Comparison of ENCODE assay signal across 8 cellular contexts in the genomic region with DNA sequence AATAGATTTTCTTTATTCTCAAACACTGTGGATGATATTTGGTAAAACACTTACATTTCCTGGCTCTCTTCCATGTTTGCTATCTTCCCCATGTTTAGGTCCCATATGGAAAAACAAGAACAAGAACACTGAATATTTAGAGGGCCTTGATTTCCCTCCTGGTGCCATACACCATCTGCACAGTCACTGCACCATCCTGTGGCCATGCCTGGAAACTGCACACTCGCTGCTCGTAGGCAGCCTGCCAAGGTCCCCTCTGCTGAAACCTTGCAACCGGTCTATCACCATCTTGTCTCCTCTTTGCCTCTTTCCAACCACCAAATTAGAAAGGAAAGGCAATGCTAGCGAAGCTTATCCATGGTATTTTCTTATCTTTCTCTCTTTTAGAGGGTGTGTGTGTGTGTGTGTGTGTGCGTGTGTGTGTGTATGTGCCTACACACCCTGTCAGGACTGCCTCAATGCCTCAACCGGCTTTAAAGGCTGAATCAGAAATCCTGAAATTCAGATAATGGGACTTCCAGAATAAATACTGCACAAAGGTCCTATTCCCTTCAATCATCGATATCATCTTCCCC.
DNase-seq lines count a peak whose midpoint lies in the region; ATAC-seq and TF ChIP-seq lines count a peak whose summit lies in the region.

No MANE protein-coding gene starts in this region.

- no peaks in the 10 kb centered on the region for H3K4me1 Mint-ChIP-seq in CD8-positive, alpha-beta memory T cell
- H3K4me1 Mint-ChIP-seq in activated CD8-positive, alpha-beta T cell treated with anti-CD3 and anti-CD28 coated beads, Interleukin-2, amount 10 ng/mL, durations not matched to agents 7 days and 5 days (ENCODE audit: low read depth): no peaks in the 10 kb centered on the region
- no peaks in the 10 kb centered on the region for H3K4me1 Mint-ChIP-seq in neural crest cell

- no peak overlapping the region for H3K27ac ChIP-seq in CD8-positive, alpha-beta memory T cell (ENCODE audit: low read depth, low read length)
- no peak overlapping the region for H3K27ac ChIP-seq in esophagus muscularis mucosa (replicated peaks in 1 of 4)

- POLR2A ChIA-PET in CD8-positive, alpha-beta memory T cell (lab: Charles Lee): no interaction called here
- POLR2A ChIA-PET in activated CD8-positive, alpha-beta T cell treated with anti-CD3 and anti-CD28 coated beads, Interleukin-2, amount 10 ng/mL, durations not matched to agents 7 days and 5 days (lab: Charles Lee): no interaction called here

- H3K27me3 ChIP-seq in CD8-positive, alpha-beta memory T cell (ENCODE audit: insufficient read depth, low read length, poor library complexity, severe bottlenecking): no peaks in the 10 kb centered on the region
- H3K27me3 ChIP-seq in esophagus muscularis mucosa: no peaks in the 10 kb centered on the region

- H3K27ac Mint-ChIP-seq in CD8-positive, alpha-beta memory T cell: no peak overlapping the region
- no peak overlapping the region for H3K27ac Mint-ChIP-seq in activated CD8-positive, alpha-beta T cell treated with anti-CD3 and anti-CD28 coated beads, Interleukin-2, amount 10 ng/mL, durations not matched to agents 7 days and 5 days
- no peak overlapping the region for H3K27ac Mint-ChIP-seq in neural crest cell (ENCODE audit: unreplicated experiment)

- TF ChIP-seq POLR2A in esophagus muscularis mucosa (IDR thresholded peaks at IDR 0.05; ENCODE audit: low read depth): no peak

- peak in 2 of 3 experiments; percentile 26 to 46 for TF ChIP-seq CTCF in esophagus muscularis mucosa (IDR thresholded peaks at IDR 0.05)
- peak; percentile 84 for TF ChIP-seq CTCF in neural crest cell (conservative IDR thresholded peaks at IDR 0.05)

- TF ChIP-seq EP300 in esophagus muscularis mucosa (IDR thresholded peaks at IDR 0.05): no peak

- DNase-seq in CD8-positive, alpha-beta memory T cell: peak; percentile 1 to 45 (median 8)
- DNase-seq in NCI-H2171 (lab: John Stamatoyannopoulos, UW) (peak; percentile 3), esophagus muscularis mucosa (ENCODE audit: extremely low spot score) (no peak), neural crest cell (ENCODE audit: low read depth, low spot score) (peak; percentile 50), glomerular visceral epithelial cell (ENCODE audit: extremely low spot score) (no peak), 8988T (no peak)
- DNase-seq in activated CD8-positive, alpha-beta T cell treated with anti-CD3 and anti-CD28 coated beads, Interleukin-2, amount 10 ng/mL, durations not matched to agents 7 days and 5 days: peak; percentile 32

- H3K4me1 ChIP-seq in CD8-positive, alpha-beta memory T cell (ENCODE audit: insufficient read depth, low read length): no peaks in the 10 kb centered on the region
- no peaks in the 10 kb centered on the region for H3K4me1 ChIP-seq in esophagus muscularis mucosa

- WGBS in esophagus muscularis mucosa: 52% methylated on average over 7 of the region's 7 CpGs

- no peak overlapping the region for H3K4me3 Mint-ChIP-seq in CD8-positive, alpha-beta memory T cell
- H3K4me3 Mint-ChIP-seq in activated CD8-positive, alpha-beta T cell treated with anti-CD3 and anti-CD28 coated beads, Interleukin-2, amount 10 ng/mL, durations not matched to agents 7 days and 5 days: no peak overlapping the region
- no peak overlapping the region for H3K4me3 Mint-ChIP-seq in neural crest cell

- no peak overlapping the region for H3K4me3 ChIP-seq in CD8-positive, alpha-beta memory T cell (ENCODE audit: low read length)
- H3K4me3 ChIP-seq in esophagus muscularis mucosa: no peak overlapping the region

- peak; percentile 76 for ATAC-seq in GM21526 (IDR thresholded peaks at IDR 0.05; ENCODE audit: low FRiP score, unreplicated experiment)
- no peak for ATAC-seq in activated CD8-positive, alpha-beta T cell treated with anti-CD3 and anti-CD28 coated beads, Interleukin-2, amount 10 ng/mL, durations not matched to agents 7 days and 5 days

- H3K9me3 Mint-ChIP-seq in CD8-positive, alpha-beta memory T cell: no peaks in the 10 kb centered on the region
- H3K9me3 Mint-ChIP-seq in activated CD8-positive, alpha-beta T cell treated with anti-CD3 and anti-CD28 coated beads, Interleukin-2, amount 10 ng/mL, durations not matched to agents 7 days and 5 days (ENCODE audit: insufficient read depth): no peaks in the 10 kb centered on the region
- H3K9me3 Mint-ChIP-seq in neural crest cell: no peaks in the 10 kb centered on the region

- H3K36me3 ChIP-seq in CD8-positive, alpha-beta memory T cell (ENCODE audit: insufficient read depth, low read length): no peaks in the 10 kb centered on the region
- no peaks in the 10 kb centered on the region for H3K36me3 ChIP-seq in esophagus muscularis mucosa

- intact Hi-C loops in esophagus muscularis mucosa (cut with DNase I): no loop called here

- no peaks in the 10 kb centered on the region for H3K36me3 Mint-ChIP-seq in CD8-positive, alpha-beta memory T cell
- H3K36me3 Mint-ChIP-seq in activated CD8-positive, alpha-beta T cell treated with anti-CD3 and anti-CD28 coated beads, Interleukin-2, amount 10 ng/mL, durations not matched to agents 7 days and 5 days (ENCODE audit: low read depth): no peaks in the 10 kb centered on the region
- H3K36me3 Mint-ChIP-seq in neural crest cell (ENCODE audit: low read depth): no peaks in the 10 kb centered on the region

- CTCF ChIA-PET in CD8-positive, alpha-beta memory T cell (lab: Charles Lee): interaction anchor here (0.9 to 3.9 kb wide), 4 partner anchors 17 to 320 kb away, joined by 3 to 37 read pairs (median 5); no protein-coding TSS in a partner anchor
- CTCF ChIA-PET in activated CD8-positive, alpha-beta T cell treated with anti-CD3 and anti-CD28 coated beads, Interleukin-2, amount 10 ng/mL, durations not matched to agents 7 days and 5 days (lab: Charles Lee): interaction anchor here (0.9 to 3.2 kb wide), 12 partner anchors 15 to 786 kb away, joined by 3 to 36 read pairs (median 7); a partner anchor contains a TSS

- peaks cover 0 to 2% of the 10 kb centered on the region in 2 donors for H3K27me3 Mint-ChIP-seq in CD8-positive, alpha-beta memory T cell
- peaks cover 3% of the 10 kb centered on the region for H3K27me3 Mint-ChIP-seq in activated CD8-positive, alpha-beta T cell treated with anti-CD3 and anti-CD28 coated beads, Interleukin-2, amount 10 ng/mL, durations not matched to agents 7 days and 5 days (ENCODE audit: low read depth)
- no peaks in the 10 kb centered on the region for H3K27me3 Mint-ChIP-seq in neural crest cell (ENCODE audit: low read depth)

- no peaks in the 10 kb centered on the region for H3K9me3 ChIP-seq in CD8-positive, alpha-beta memory T cell (ENCODE audit: low read length)
- no peaks in the 10 kb centered on the region for H3K9me3 ChIP-seq in esophagus muscularis mucosa

Comparison
In these comparisons a context has a peak if more than half of its experiments do, and no peak if none do; other contexts are left out.
1. DNase-seq: peak in CD8-positive, alpha-beta memory T cell (5 of 5), NCI-H2171 (single experiment), activated CD8-positive, alpha-beta T cell treated with anti-CD3 and anti-CD28 coated beads, Interleukin-2, amount 10 ng/mL, durations not matched to agents 7 days and 5 days (single experiment) and neural crest cell (single experiment); none in esophagus muscularis mucosa (single experiment), glomerular visceral epithelial cell (single experiment) and 8988T (single experiment).